ENCODE assay signal across 17 cellular contexts in genomic region chr12:117064049-117064448, GRCh38. TPM values are rescaled to one million over a fixed set of nuclear protein-coding genes. Genes with fewer than 3 reads are reported as not detected.
DNase-seq lines count a peak whose midpoint lies in the region; ATAC-seq and TF ChIP-seq lines count a peak whose summit lies in the region.
"Had no signal": no experiment of that assay in that cellular context is flagged by ENCODE, and none has a peak within 500 bp of the region (broad histone marks: within the 10 kb centered on the region; RNA-seq: fewer than 3 reads in every experiment).

No MANE protein-coding gene starts in this region.

- H3K4me3 Mint-ChIP-seq in activated CD8-positive, alpha-beta memory T cell treated with anti-CD3 and anti-CD28 coated beads, Interleukin-2, amount 10 ng/mL, durations not matched to agents 7 days and 5 days = peak overlapping the region; percentile 49
- peak overlapping the region in 6 of 7 donors; percentile 2 to 84 (median 77) for H3K4me3 Mint-ChIP-seq in CD8-positive, alpha-beta memory T cell
- peak overlapping the region; percentile 57 for H3K4me3 Mint-ChIP-seq in activated CD8-positive, alpha-beta T cell treated with anti-CD3 and anti-CD28 coated beads, Interleukin-2, amount 10 ng/mL, durations not matched to agents 7 days and 5 days
- H3K4me3 Mint-ChIP-seq in natural killer cell = peak overlapping the region; percentile 79
- H3K4me3 Mint-ChIP-seq: mesothelial cell of epicardium, neural progenitor cell had no signal

- H3K4me1 ChIP-seq in CD8-positive, alpha-beta memory T cell (ENCODE audit: insufficient read depth, low read length) = peaks cover 25% of the 10 kb centered on the region
- H3K4me1 ChIP-seq: gastroesophageal sphincter had no signal

- no peaks in the 10 kb centered on the region for H3K36me3 ChIP-seq in CD8-positive, alpha-beta memory T cell (ENCODE audit: insufficient read depth, low read length)
- H3K36me3 ChIP-seq: gastroesophageal sphincter, neural progenitor cell had no signal

- CTCF ChIA-PET in activated CD8-positive, alpha-beta memory T cell treated with anti-CD3 and anti-CD28 coated beads, Interleukin-2, amount 10 ng/mL, durations not matched to agents 7 days and 5 days (lab: Charles Lee) = interaction anchor here (1.2 to 1.7 kb wide), 3 partner anchors 23 to 40 kb away, joined by 3 to 10 read pairs (median 4); partner anchors contain the start of gene TESC
- CTCF ChIA-PET in CD8-positive, alpha-beta memory T cell (lab: Charles Lee) = interaction anchor here (1.0 to 1.9 kb wide), 2 partner anchors 35 to 56 kb away, joined by 3 to 10 read pairs; partner anchors contain the start of gene TESC
- CTCF ChIA-PET in activated CD8-positive, alpha-beta T cell treated with anti-CD3 and anti-CD28 coated beads, Interleukin-2, amount 10 ng/mL, durations not matched to agents 7 days and 5 days (lab: Charles Lee) = interaction anchor here (1.7 to 2.8 kb wide), 5 partner anchors 9 to 56 kb away, joined by 4 to 14 read pairs (median 11); partner anchors contain the start of gene TESC

- H3K27ac Mint-ChIP-seq in activated CD8-positive, alpha-beta memory T cell treated with anti-CD3 and anti-CD28 coated beads, Interleukin-2, amount 10 ng/mL, durations not matched to agents 7 days and 5 days = peak overlapping the region; percentile 90
- H3K27ac Mint-ChIP-seq in CD8-positive, alpha-beta memory T cell = peak overlapping the region; percentile 42 to 91 (median 87)
- peak overlapping the region; percentile 97 for H3K27ac Mint-ChIP-seq in activated CD8-positive, alpha-beta T cell treated with anti-CD3 and anti-CD28 coated beads, Interleukin-2, amount 10 ng/mL, durations not matched to agents 7 days and 5 days
- peak overlapping the region; percentile 85 to 92 for H3K27ac Mint-ChIP-seq in natural killer cell
- H3K27ac Mint-ChIP-seq: mesothelial cell of epicardium had no signal

- POLR2A ChIA-PET in CD8-positive, alpha-beta memory T cell (lab: Charles Lee) = interaction anchor here (0.6 kb wide), 1 partner anchor 31 kb away, joined by 11 read pairs; no protein-coding TSS in a partner anchor
- POLR2A ChIA-PET in activated CD8-positive, alpha-beta T cell treated with anti-CD3 and anti-CD28 coated beads, Interleukin-2, amount 10 ng/mL, durations not matched to agents 7 days and 5 days (lab: Charles Lee) = interaction anchor here (1.7 kb wide), 1 partner anchor 14 kb away, joined by 4 read pairs; no protein-coding TSS in a partner anchor

- peaks cover 57% of the 10 kb centered on the region for H3K4me1 Mint-ChIP-seq in activated CD8-positive, alpha-beta memory T cell treated with anti-CD3 and anti-CD28 coated beads, Interleukin-2, amount 10 ng/mL, durations not matched to agents 7 days and 5 days
- H3K4me1 Mint-ChIP-seq in CD8-positive, alpha-beta memory T cell = peaks cover 39 to 52% (median 41%) of the 10 kb centered on the region in 3 donors
- H3K4me1 Mint-ChIP-seq in activated CD8-positive, alpha-beta T cell treated with anti-CD3 and anti-CD28 coated beads, Interleukin-2, amount 10 ng/mL, durations not matched to agents 7 days and 5 days (ENCODE audit: low read depth) = peaks cover 83% of the 10 kb centered on the region
- peaks cover 61 to 82% of the 10 kb centered on the region in 2 donors for H3K4me1 Mint-ChIP-seq in natural killer cell

- no peak for ATAC-seq in activated CD8-positive, alpha-beta memory T cell treated with anti-CD3 and anti-CD28 coated beads, Interleukin-2, amount 10 ng/mL, durations not matched to agents 7 days and 5 days
- no peak for ATAC-seq in activated CD8-positive, alpha-beta T cell treated with anti-CD3 and anti-CD28 coated beads, Interleukin-2, amount 10 ng/mL, durations not matched to agents 7 days and 5 days
- no peak for ATAC-seq in natural killer cell
- ATAC-seq: gastroesophageal sphincter had no signal

- H3K27ac ChIP-seq in CD8-positive, alpha-beta memory T cell (ENCODE audit: low read depth, low read length) = no peak overlapping the region
- H3K27ac ChIP-seq: gastroesophageal sphincter, neural progenitor cell had no signal

- no peak overlapping the region for H3K4me3 ChIP-seq in CD8-positive, alpha-beta memory T cell (ENCODE audit: low read length)
- H3K4me3 ChIP-seq: gastroesophageal sphincter, neural progenitor cell had no signal

- no peaks in the 10 kb centered on the region for H3K27me3 ChIP-seq in CD8-positive, alpha-beta memory T cell (ENCODE audit: insufficient read depth, low read length, poor library complexity, severe bottlenecking)
- H3K27me3 ChIP-seq: gastroesophageal sphincter, neural progenitor cell had no signal

- H3K9me3 Mint-ChIP-seq in activated CD8-positive, alpha-beta memory T cell treated with anti-CD3 and anti-CD28 coated beads, Interleukin-2, amount 10 ng/mL, durations not matched to agents 7 days and 5 days (ENCODE audit: low read depth) = no peaks in the 10 kb centered on the region
- no peaks in the 10 kb centered on the region for H3K9me3 Mint-ChIP-seq in CD8-positive, alpha-beta memory T cell
- no peaks in the 10 kb centered on the region for H3K9me3 Mint-ChIP-seq in activated CD8-positive, alpha-beta T cell treated with anti-CD3 and anti-CD28 coated beads, Interleukin-2, amount 10 ng/mL, durations not matched to agents 7 days and 5 days (ENCODE audit: insufficient read depth)
- no peaks in the 10 kb centered on the region for H3K9me3 Mint-ChIP-seq in natural killer cell
- H3K9me3 Mint-ChIP-seq: activated T-helper 2 cell treated with anti-CD3 and anti-CD28 coated beads, Interferon-gamma antibody, Interleukin-2, Interleukin-4, amounts not matched to agents 10 μg/mL and 5 μg/mL and 100 μg/mL, durations not matched to agents 14 hours and 24 hours and 36 hours; mesothelial cell of epicardium; neural progenitor cell had no signal

- no peaks in the 10 kb centered on the region for H3K9me3 ChIP-seq in CD8-positive, alpha-beta memory T cell (ENCODE audit: low read length)
- H3K9me3 ChIP-seq: gastroesophageal sphincter had no signal

- DNase-seq in activated CD8-positive, alpha-beta memory T cell treated with anti-CD3 and anti-CD28 coated beads, Interleukin-2, amount 10 ng/mL, durations not matched to agents 7 days and 5 days = no peak
- DNase-seq in activated CD8-positive, alpha-beta memory T cell treated with anti-CD3 and anti-CD28 coated beads for 24 hours = no peak
- DNase-seq in CD8-positive, alpha-beta memory T cell = no peak
- DNase-seq in activated CD8-positive, alpha-beta T cell treated with anti-CD3 and anti-CD28 coated beads, Interleukin-2, amount 10 ng/mL, durations not matched to agents 7 days and 5 days = no peak
- DNase-seq in natural killer cell = no peak
- no peak for DNase-seq in GM19238 (ENCODE audit: insufficient read length, low spot score)
- no peak for DNase-seq in NK-92 (lab: John Stamatoyannopoulos, UW; ENCODE audit: unreplicated experiment)
- no peak for DNase-seq in pons (ENCODE audit: low spot score)
- DNase-seq: ACHN, IMR-90, left cardiac atrium, NCI-H1930, RPMI8226 had no signal

- no peaks in the 10 kb centered on the region for H3K27me3 Mint-ChIP-seq in activated CD8-positive, alpha-beta memory T cell treated with anti-CD3 and anti-CD28 coated beads, Interleukin-2, amount 10 ng/mL, durations not matched to agents 7 days and 5 days
- peaks cover 0 to 1% of the 10 kb centered on the region in 2 donors for H3K27me3 Mint-ChIP-seq in CD8-positive, alpha-beta memory T cell
- H3K27me3 Mint-ChIP-seq in activated CD8-positive, alpha-beta T cell treated with anti-CD3 and anti-CD28 coated beads, Interleukin-2, amount 10 ng/mL, durations not matched to agents 7 days and 5 days (ENCODE audit: low read depth) = no peaks in the 10 kb centered on the region
- H3K27me3 Mint-ChIP-seq in natural killer cell (ENCODE audit: low read depth in 2 of 2) = no peaks in the 10 kb centered on the region

- no peak for TF ChIP-seq CTCF in natural killer cell (IDR thresholded peaks at IDR 0.05)

- peaks cover 11% of the 10 kb centered on the region for H3K36me3 Mint-ChIP-seq in activated CD8-positive, alpha-beta memory T cell treated with anti-CD3 and anti-CD28 coated beads, Interleukin-2, amount 10 ng/mL, durations not matched to agents 7 days and 5 days
- no peaks in the 10 kb centered on the region for H3K36me3 Mint-ChIP-seq in CD8-positive, alpha-beta memory T cell
- peaks cover 38% of the 10 kb centered on the region for H3K36me3 Mint-ChIP-seq in activated CD8-positive, alpha-beta T cell treated with anti-CD3 and anti-CD28 coated beads, Interleukin-2, amount 10 ng/mL, durations not matched to agents 7 days and 5 days (ENCODE audit: low read depth)
- H3K36me3 Mint-ChIP-seq in natural killer cell = no peaks in the 10 kb centered on the region
- H3K36me3 Mint-ChIP-seq: mesothelial cell of epicardium, neural progenitor cell had no signal

- intact Hi-C loops in natural killer cell (cut with micrococcal nuclease) = no loop called here

RNA-seq across cellular contexts. Expression of gene TESC, which starts 35.2 kb away (rescaled TPM):
- 10 to 100 TPM; 72.7 to 83.8 TPM for total RNA-seq in activated CD8-positive, alpha-beta memory T cell treated with anti-CD3 and anti-CD28 coated beads, Interleukin-2, amount 10 ng/mL, durations not matched to agents 7 days and 5 days
- 10 to 100 TPM; 32.3 to 32.6 TPM for total RNA-seq in CD8-positive, alpha-beta memory T cell
- polyA plus RNA-seq in CD8-positive, alpha-beta memory T cell = 22.8 TPM
- 100 to 1,000 TPM; 103 to 106 TPM for total RNA-seq in activated CD8-positive, alpha-beta T cell treated with anti-CD3 and anti-CD28 coated beads, Interleukin-2, amount 10 ng/mL, durations not matched to agents 7 days and 5 days
- 10 to 100 TPM; 21.7 to 30.8 (median 26.2) TPM for total RNA-seq in natural killer cell
- total RNA-seq: mesothelial cell of epicardium had no signal
